9 cellular contexts compared by ENCODE assay signal in the genomic region with DNA sequence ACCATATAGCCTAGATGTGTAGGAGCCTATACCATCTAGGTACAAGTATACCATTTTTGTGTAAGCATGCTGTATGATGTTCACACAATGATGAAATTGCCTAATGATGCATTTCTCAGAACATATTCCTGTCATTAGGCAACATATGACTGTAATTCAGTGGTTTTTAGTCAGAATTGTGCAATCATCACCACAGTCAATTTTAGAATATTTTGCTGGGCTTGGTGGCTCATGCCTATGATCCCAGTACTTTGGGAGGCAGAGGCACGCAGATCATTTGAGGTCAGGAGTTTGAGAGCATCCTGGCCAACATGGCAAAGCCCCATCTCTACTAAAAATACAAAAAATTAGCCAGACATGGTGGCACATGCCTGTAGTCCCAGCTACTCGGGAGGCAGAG. TPM values are rescaled to one million over a fixed set of nuclear protein-coding genes. Genes with fewer than 3 reads are reported as not detected.
DNase-seq lines count a peak whose midpoint lies in the region; ATAC-seq and TF ChIP-seq lines count a peak whose summit lies in the region.
"Not testable (repeated sequence)": the region's sequence is repeated elsewhere in the genome, so short reads cannot be mapped to it uniquely, and the experiment has no call there.
"Had no signal": no experiment of that assay in that cellular context is flagged by ENCODE, and none has a peak within 500 bp of the region (broad histone marks: within the 10 kb centered on the region; RNA-seq: fewer than 3 reads in every experiment).

No MANE protein-coding gene starts in this region.

- not testable (repeated sequence) for H3K36me3 ChIP-seq in BJ (ENCODE audit: control insufficient read depth, insufficient read depth, low read length); PC-3 (ENCODE audit: low read depth, low read length); left ventricle myocardium inferior; neutrophil; stomach

- not testable (repeated sequence) for H3K27ac ChIP-seq in PC-3 (ENCODE audit: low read length)
- peak overlapping the region; percentile 33 to 63 for H3K27ac ChIP-seq in coronary artery
- peak overlapping the region; percentile 39 for H3K27ac ChIP-seq in left ventricle myocardium inferior (replicated peaks)
- peak overlapping the region; percentile 85 for H3K27ac ChIP-seq in neutrophil
- peak overlapping the region in 4 of 5 donors; percentile 41 to 74 (median 60) for H3K27ac ChIP-seq in stomach

- H3K27me3 ChIP-seq in BJ (ENCODE audit: control insufficient read depth, insufficient read depth, low read length); PC-3 (ENCODE audit: low read length); left ventricle myocardium inferior (ENCODE audit: low read depth); neutrophil; stomach: not testable (repeated sequence)

- H3K4me1 ChIP-seq in PC-3 (ENCODE audit: insufficient read depth, low read length), result not testable (repeated sequence)
- peaks cover 67% of the 10 kb centered on the region for H3K4me1 ChIP-seq in left ventricle myocardium inferior
- peaks cover 61 to 62% of the 10 kb centered on the region in 2 experiments for H3K4me1 ChIP-seq in neutrophil (ENCODE audit: control insufficient read depth in 1 of 2, insufficient read depth in 1 of 2, low read depth in 1 of 2, low read length in 1 of 2)
- H3K4me1 ChIP-seq in stomach, result peaks cover 17 to 95% (median 46%) of the 10 kb centered on the region in 4 donors

- CTCF ChIA-PET in BJ (lab: Yijun Ruan, JAX), result interaction anchor here (0.5 to 1.7 kb wide), 2 partner anchors 16 to 23 kb away, joined by 3 to 8 read pairs; no protein-coding TSS in a partner anchor
- CTCF ChIA-PET in PC-3 (lab: Charles Lee), result not testable (repeated sequence)

- H3K79me2 ChIP-seq in PC-3 (ENCODE audit: low read length), result peaks cover 99% of the 10 kb centered on the region

- not testable (repeated sequence) for TF ChIP-seq POLR2A in stomach (IDR thresholded peaks at IDR 0.05)

- not testable (repeated sequence) for H3F3A ChIP-seq in PC-3 (ENCODE audit: low read length, unreplicated experiment)

- H2AFZ ChIP-seq in PC-3 (ENCODE audit: low read length), result not testable (repeated sequence)

- H3K9me3 ChIP-seq in PC-3 (ENCODE audit: low read length); left ventricle myocardium inferior (replicated peaks); neutrophil; stomach: not testable (repeated sequence)

- not testable (repeated sequence) for BruUV-seq in PC-3 (replicated peaks; lab: Mats Ljungman, UMichigan)

- DNase-seq in BJ (ENCODE audit: low read depth) (peak; percentile 85), PC-3 (peak; percentile 30)
- peak; percentile 44 to 54 for DNase-seq in activated T-cell treated with anti-CD3 and anti-CD28 coated beads, Interleukin-2, amount 50 U/mL, for 48 hours
- DNase-seq in coronary artery (ENCODE audit: low spot score); left ventricle myocardium inferior; stomach: not testable (repeated sequence)

- intact Hi-C loops in PC-3 (cut with micrococcal nuclease); left ventricle myocardium inferior (cut with micrococcal nuclease); stomach (cut with DNase I; ENCODE audit: low total_unique reads): not testable (repeated sequence)

- peak; percentile 52 for ATAC-seq in HG03442 (IDR thresholded peaks at IDR 0.05; ENCODE audit: unreplicated experiment)
- ATAC-seq in PC-3, result not testable (repeated sequence)

- not testable (repeated sequence) for TF ChIP-seq EP300 in stomach (IDR thresholded peaks at IDR 0.05)

- POLR2A ChIA-PET in BJ (lab: Charles Lee), result interaction anchor here (1.0 kb wide), 1 partner anchor 13 kb away, joined by 4 read pairs; no protein-coding TSS in a partner anchor
- POLR2A ChIA-PET in PC-3 (lab: Charles Lee; ENCODE audit: unreplicated experiment), result not testable (repeated sequence)

- H4K20me1 ChIP-seq in PC-3 (ENCODE audit: low read length), result peaks cover 34% of the 10 kb centered on the region

- not testable (repeated sequence) for H3K9ac ChIP-seq in PC-3 (ENCODE audit: low read length)

- not testable (repeated sequence) for TF ChIP-seq CTCF in BJ (IDR thresholded peaks at IDR 0.05; ENCODE audit: insufficient read depth, low read depth, low read length); PC-3 (conservative IDR thresholded peaks at IDR 0.05; ENCODE audit: low read depth, low read length); coronary artery (IDR thresholded peaks at IDR 0.05); left ventricle myocardium inferior (IDR thresholded peaks at IDR 0.05; ENCODE audit: borderline replicate concordance); neutrophil (IDR thresholded peaks at IDR 0.05); stomach (IDR thresholded peaks at IDR 0.05)

- H3K4me2 ChIP-seq in PC-3 (ENCODE audit: low read length), result not testable (repeated sequence)

- H3K9me2 ChIP-seq in PC-3 (replicated peaks; ENCODE audit: low read length), result not testable (repeated sequence)

- 46 to 81% (median 59%) methylated on average over 2 of the region's 2 CpGs for WGBS in stomach, 5 donors

- not testable (repeated sequence) for H3K4me3 ChIP-seq in BJ (ENCODE audit: low read depth, low read length); PC-3 (ENCODE audit: low read length); coronary artery; left ventricle myocardium inferior; stomach
- peak overlapping the region; percentile 46 to 55 for H3K4me3 ChIP-seq in neutrophil (ENCODE audit: low read depth in 1 of 2, low read length in 1 of 2)

RNA-seq across cellular contexts. Expression of gene UBE2R2, which starts 19.3 kb away (rescaled TPM):
- polyA plus RNA-seq in BJ (2011; rRNA removed) (18.3 and 25.1 TPM in 2 replicates), stomach (10 to 100 TPM; 14.1 to 28.6 (median 14.9) TPM)
- 19.7 and 25.0 TPM in 2 replicates for polyA minus RNA-seq in BJ (2011; rRNA and poly(A)+ RNA removed)
- total RNA-seq in PC-3 (2014; rRNA removed) (18.4 and 20.9 TPM in 2 replicates), left ventricle myocardium inferior (40.6 TPM), stomach (100 to 1,000 TPM in 1 of 5 donors, 10 to 100 TPM in 3, 1 to 10 TPM in 1; 6.4 to 117 (median 25.9) TPM)

RNA-seq across cellular contexts. Expression of gene PRSS3, which starts 40.9 kb away (rescaled TPM):
- 0.75 and 1.4 TPM in 2 replicates for polyA plus RNA-seq in BJ (2011; rRNA removed)
- 0.62 and 0.71 TPM in 2 replicates for polyA minus RNA-seq in BJ (2011; rRNA and poly(A)+ RNA removed)
- total RNA-seq in PC-3 (2014; rRNA removed), result 225 and 240 TPM in 2 replicates
- total RNA-seq in left ventricle myocardium inferior, result not detected
- 10 to 100 TPM in 2 of 5 donors, 1 to 10 TPM in 2, not detected in 1; 1.8 to 91.2 (median 11.6) TPM for total RNA-seq in stomach
- 10 to 100 TPM; 10.7 to 68.1 (median 21.9) TPM for polyA plus RNA-seq in stomach
- total RNA-seq: activated T-helper 2 cell treated with anti-CD3 and anti-CD28 coated beads, Interferon-gamma antibody, Interleukin-2, Interleukin-4, amounts not matched to agents 10 μg/mL and 5 μg/mL and 100 μg/mL, durations not matched to agents 14 hours and 24 hours and 36 hours had no signal
